9 cellular contexts compared by ENCODE assay signal in the genomic region with DNA sequence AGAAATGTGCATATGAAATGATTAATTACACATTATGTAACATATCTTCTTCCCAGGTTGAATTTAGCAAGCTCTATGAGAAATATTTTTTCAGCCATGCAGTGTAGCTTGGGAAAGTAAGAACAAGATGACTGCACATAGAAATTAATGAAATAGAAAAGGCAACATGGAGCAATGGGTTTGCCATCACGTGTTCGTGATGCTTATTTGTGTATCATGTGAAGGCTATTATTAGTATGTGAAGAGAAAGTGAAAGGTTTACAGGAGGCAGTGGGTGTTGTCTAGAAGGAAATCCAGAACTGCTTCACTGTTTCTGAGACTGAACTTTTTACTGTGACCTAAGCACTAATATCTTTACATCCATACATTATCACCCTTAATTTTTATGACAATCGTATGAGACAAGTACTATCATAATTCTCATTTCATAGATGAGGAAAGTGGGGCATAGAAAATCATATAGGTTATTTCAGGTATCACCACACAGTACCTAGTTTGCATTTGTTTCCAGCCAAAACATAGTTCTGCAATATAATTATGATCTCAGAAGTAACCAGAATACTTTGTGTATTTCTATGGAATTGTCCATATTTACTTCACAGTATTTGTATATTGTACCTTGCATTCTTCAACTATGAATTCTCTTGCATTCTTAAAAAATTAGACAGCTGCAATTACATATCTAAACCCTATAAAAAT. TPM values are rescaled to one million over a fixed set of nuclear protein-coding genes. Genes with fewer than 3 reads are reported as not detected.
A peak's percentile ranks its signal among the peaks of the same experiment; 100 is the strongest.
DNase-seq lines count a peak whose midpoint lies in the region; ATAC-seq and TF ChIP-seq lines count a peak whose summit lies in the region.
"Had no signal": no experiment of that assay in that cellular context is flagged by ENCODE, and none has a peak within 500 bp of the region (broad histone marks: within the 10 kb centered on the region; RNA-seq: fewer than 3 reads in every experiment).

No MANE protein-coding gene starts in this region.

- H3K27ac ChIP-seq in caudate nucleus (ENCODE audit: low read depth, low read length) (peak overlapping the region; percentile 5), aorta (ENCODE audit: low read depth in 1 of 2, low read length in 2 of 2) (no peak overlapping the region), SK-N-SH (ENCODE audit: low read depth in 2 of 2, low read length in 1 of 2) (no peak overlapping the region)

- H3K9me3 ChIP-seq in aorta (ENCODE audit: control insufficient read depth, low read length) (no peaks in the 10 kb centered on the region), SK-N-SH (no peaks in the 10 kb centered on the region)

- no peak overlapping the region for H3K9ac ChIP-seq in SK-N-SH

- peak; percentile 99 for ATAC-seq in GM19452 (IDR thresholded peaks at IDR 0.05; ENCODE audit: unreplicated experiment)
- ATAC-seq in HG03139 (IDR thresholded peaks at IDR 0.05; ENCODE audit: unreplicated experiment), result peak; percentile 99
- ATAC-seq in aorta (ENCODE audit: low FRiP score), result no peak

- no peak overlapping the region for H3K4me2 ChIP-seq in SK-N-SH

- POLR2A ChIA-PET in GM10248 (lab: Yijun Ruan, JAX), result no interaction called here
- POLR2A ChIA-PET in SK-N-SH (lab: Yijun Ruan, JAX), result no interaction called here

- H3K4me3 ChIP-seq in aorta (ENCODE audit: low read length in 2 of 2) (no peak overlapping the region), SK-N-SH (ENCODE audit: low read depth in 2 of 2, low read length in 1 of 2) (no peak overlapping the region)

- no peaks in the 10 kb centered on the region for H3K79me2 ChIP-seq in SK-N-SH (ENCODE audit: insufficient read depth)

- intact Hi-C loops in aorta (cut with DNase I), result no loop called here

- no peak for TF ChIP-seq EP300 in SK-N-SH (IDR thresholded peaks at IDR 0.05; ENCODE audit: borderline replicate concordance in 1 of 2, low read depth in 1 of 2, low read length in 1 of 2)

- no peaks in the 10 kb centered on the region for H4K20me1 ChIP-seq in SK-N-SH (ENCODE audit: insufficient read depth)

- TF ChIP-seq CTCF in GM10248 (IDR thresholded peaks at IDR 0.05; ENCODE audit: control extremely low read depth, extremely low read depth, low read depth, missing control alignments) (no peak), SK-N-SH (IDR thresholded peaks at IDR 0.05) (no peak)

- H3K27me3 ChIP-seq in aorta (ENCODE audit: control insufficient read depth in 1 of 2, insufficient read depth in 2 of 2, low read length in 1 of 2) (no peaks in the 10 kb centered on the region), SK-N-SH (ENCODE audit: insufficient read depth) (no peaks in the 10 kb centered on the region)

- CTCF ChIA-PET in GM10248 (lab: Yijun Ruan, JAX), result interaction anchor here (0.8 to 2.9 kb wide), 4 partner anchors 9 to 66 kb away, joined by 4 to 23 read pairs (median 12); a partner anchor contains a TSS
- CTCF ChIA-PET in SK-N-SH (lab: Yijun Ruan, JAX), result interaction anchor here (0.5 to 3.0 kb wide), 4 partner anchors 10 to 1556 kb away, joined by 3 to 15 read pairs (median 3); no protein-coding TSS in a partner anchor

- no peaks in the 10 kb centered on the region for H3F3A ChIP-seq in SK-N-SH (replicated peaks; ENCODE audit: insufficient read depth)

- no peaks in the 10 kb centered on the region for H3K9me2 ChIP-seq in SK-N-SH

- DNase-seq in GM10248 (ENCODE audit: extremely low spot score), result peak; percentile 51
- peak in 1 of 61 donors; percentile 4 for DNase-seq in caudate nucleus (lab: John Stamatoyannopoulos, UW)
- no peak for DNase-seq in stimulated activated CD4-positive, alpha-beta T cell treated with anti-CD3 and anti-CD28 coated beads, Interleukin-15, amount 100 ng/mL, for 24 hours
- no peak for DNase-seq in aorta
- no peak for DNase-seq in SK-N-SH
- no peak for DNase-seq in stimulated activated CD4-positive, alpha-beta T cell treated with anti-CD3 and anti-CD28 coated beads, Interleukin-12 subunit alpha, Interleukin-12 subunit beta, amount 100 ng/mL, for 4 hours
- DNase-seq: hippocampal formation had no signal

- H3K4me1 ChIP-seq in aorta (ENCODE audit: control insufficient read depth in 1 of 2, insufficient read depth in 2 of 2, low read length in 2 of 2), result no peaks in the 10 kb centered on the region
- no peaks in the 10 kb centered on the region for H3K4me1 ChIP-seq in SK-N-SH (ENCODE audit: control insufficient read depth in 1 of 2, insufficient read depth in 2 of 2, low read depth in 1 of 2, low read length in 1 of 2)

- WGBS in aorta, 2 donors, result 66 to 71% methylated on average over 3 of the region's 3 CpGs
- WGBS in SK-N-SH (ENCODE audit: low lambda C conversion rate), result 86% methylated on average over 3 of the region's 3 CpGs

- TF ChIP-seq RAD21 in SK-N-SH (IDR thresholded peaks at IDR 0.05; ENCODE audit: low read length), result no peak

- H3K36me3 ChIP-seq in aorta (ENCODE audit: control insufficient read depth in 1 of 2, insufficient read depth in 2 of 2, low read length in 1 of 2) (no peaks in the 10 kb centered on the region), SK-N-SH (replicated peaks in 1 of 2; ENCODE audit: control insufficient read depth in 1 of 2, insufficient read depth in 2 of 2, low read length in 1 of 2) (no peaks in the 10 kb centered on the region)

- H2AFZ ChIP-seq in SK-N-SH (ENCODE audit: low read depth), result no peak overlapping the region

TF ChIP-seq in SK-N-SH, 30 proteins besides CTCF, POLR2A, EP300 and RAD21:
- TF ChIP-seq MXI1 (IDR thresholded peaks at IDR 0.05; ENCODE audit: low read depth, low read length) (no peak), RFX5 (IDR thresholded peaks at IDR 0.05; ENCODE audit: low read length) (no peak)
TF ChIP-seq in SK-N-SH: peak in this region for 0.

RNA-seq across cellular contexts. Expression of a gene that starts 14.9 kb away (rescaled TPM):
- total RNA-seq in aorta, result 10 to 100 TPM; 13.5 to 13.8 TPM
- 10 to 100 TPM in 1 of 2 donors, 1 to 10 TPM in 1; 8.9 to 11.9 TPM for polyA plus RNA-seq in aorta
- 1.9 and 2.1 TPM in 2 replicates for polyA plus RNA-seq in SK-N-SH (2012; rRNA removed)
- polyA plus RNA-seq in SK-N-SH (2012; cell fraction: cytosol; rRNA removed), result 2.5 and 2.8 TPM in 2 replicates
- polyA plus RNA-seq in SK-N-SH (2012; cell fraction: nucleus; rRNA removed), result 0.47 and 1.4 TPM in 2 replicates

RNA-seq across cellular contexts. Expression of a gene that starts 15.7 kb away (rescaled TPM):
- 10 to 100 TPM; 45.2 to 54.5 TPM for total RNA-seq in aorta
- polyA plus RNA-seq in aorta (10 to 100 TPM; 45.4 to 85.0 TPM), SK-N-SH (2012; rRNA removed) (29.0 and 41.1 TPM in 2 replicates)
- polyA plus RNA-seq in SK-N-SH (2012; cell fraction: cytosol; rRNA removed), result 53.5 and 77.6 TPM in 2 replicates
- polyA plus RNA-seq in SK-N-SH (2012; cell fraction: nucleus; rRNA removed), result 10.1 and 20.7 TPM in 2 replicates
